Comparison of ENCODE assay signal across 26 cellular contexts in genomic region chr18:22778996-22779395, GRCh38.
DNase-seq lines count a peak whose midpoint lies in the region; ATAC-seq, FAIRE-seq and TF ChIP-seq lines count a peak whose summit lies in the region.
"Had no signal": no experiment of that assay in that cellular context is flagged by ENCODE, and none has a peak within 500 bp of the region (broad histone marks: within the 10 kb centered on the region; RNA-seq: fewer than 3 reads in every experiment).

No MANE protein-coding gene starts in this region.

- no peaks in the 10 kb centered on the region for H3K27me3 Mint-ChIP-seq in neural progenitor cell (ENCODE audit: insufficient read depth, low read depth)

- H3K27ac ChIP-seq in right cardiac atrium (ENCODE audit: low read length) (peak overlapping the region; percentile 52), neural progenitor cell (no peak overlapping the region)
- H3K27ac ChIP-seq: 22Rv1, BLaER1, gastroesophageal sphincter, skin epidermis had no signal

- peaks cover 3% of the 10 kb centered on the region for H3F3A ChIP-seq in neural progenitor cell (ENCODE audit: low read depth)

- intact Hi-C loops in right cardiac atrium (cut with DNase I) = no loop called here

- no peaks in the 10 kb centered on the region for H3K79me2 ChIP-seq in neural progenitor cell (ENCODE audit: low read depth)

- H3K4me3 ChIP-seq in right cardiac atrium (ENCODE audit: low read length) (no peak overlapping the region), neural progenitor cell (no peak overlapping the region)
- H3K4me3 ChIP-seq: BLaER1, gastroesophageal sphincter, skin epidermis had no signal

- H3K36me3 ChIP-seq in neural progenitor cell = no peaks in the 10 kb centered on the region
- H3K36me3 ChIP-seq: BLaER1, gastroesophageal sphincter had no signal

- 23% methylated on average over 1 of the region's 1 CpG for WGBS in right cardiac atrium

- H2AFZ ChIP-seq in neural progenitor cell (replicated peaks) = no peak overlapping the region

- no peak overlapping the region for H3K4me2 ChIP-seq in neural progenitor cell
- H3K4me2 ChIP-seq: BLaER1 had no signal

- no peak for FAIRE-seq in H54 (lab: Jason Lieb, UNC)
- FAIRE-seq in GM19239 (lab: Jason Lieb, UNC) = no peak

- ATAC-seq in right cardiac atrium = peak; percentile 90 to 92
- ATAC-seq: gastroesophageal sphincter, left colon, T-helper 17 cell, WTC11 had no signal

- H3K36me3 Mint-ChIP-seq in neural progenitor cell = no peaks in the 10 kb centered on the region
- H3K36me3 Mint-ChIP-seq: activated CD4-positive, alpha-beta memory T cell treated with anti-CD3 and anti-CD28 coated beads for 36 hours; type B pancreatic cell; WTC11 had no signal

- no peak overlapping the region for H3K4me3 Mint-ChIP-seq in neural progenitor cell
- H3K4me3 Mint-ChIP-seq: activated CD4-positive, alpha-beta memory T cell treated with anti-CD3 and anti-CD28 coated beads for 36 hours; mesothelial cell of epicardium; nephron; stimulated activated naive CD8-positive, alpha-beta T cell treated with anti-CD3 and anti-CD28 coated beads, Interleukin-15, Interleukin-2, amounts not matched to agents 100 ng/mL and 50 ng/mL, for 24 hours; T-helper 17 cell; type B pancreatic cell; WTC11 had no signal

- no peaks in the 10 kb centered on the region for H3K9me3 Mint-ChIP-seq in neural progenitor cell
- H3K9me3 Mint-ChIP-seq: activated CD4-positive, alpha-beta memory T cell treated with anti-CD3 and anti-CD28 coated beads for 36 hours; stimulated activated naive CD8-positive, alpha-beta T cell treated with anti-CD3 and anti-CD28 coated beads, Interleukin-15, Interleukin-2, amounts not matched to agents 100 ng/mL and 50 ng/mL, for 24 hours; WTC11 had no signal

- H3K9me3 ChIP-seq in right cardiac atrium (ENCODE audit: control insufficient read depth, low read length) (no peaks in the 10 kb centered on the region), neural progenitor cell (ENCODE audit: low read depth) (no peaks in the 10 kb centered on the region)
- H3K9me3 ChIP-seq: BLaER1, gastroesophageal sphincter had no signal

- no peaks in the 10 kb centered on the region for H4K20me1 ChIP-seq in neural progenitor cell (ENCODE audit: low read depth)
- H4K20me1 ChIP-seq: BLaER1 had no signal

- DNase-seq in NCI-H1092 treated with DMSO at 0.1 percent for 48 hours (lab: John Stamatoyannopoulos, UW) (peak; percentile 4), NCI-H1092 (lab: John Stamatoyannopoulos, UW) (no peak), DMS53 treated with DMSO at 0.1 percent for 48 hours (lab: John Stamatoyannopoulos, UW; ENCODE audit: unreplicated experiment) (peak; percentile 56), NCI-H345 (lab: John Stamatoyannopoulos, UW) (peak; percentile 71), right cardiac atrium (peak in 2 of 3 donors; percentile 34 to 54), neural progenitor cell (ENCODE audit: low spot score) (no peak), H54 (ENCODE audit: insufficient read length, low spot score) (no peak), GM19239 (ENCODE audit: insufficient read length, low spot score) (no peak)
- DNase-seq: activated CD4-positive, alpha-beta memory T cell treated with anti-CD3 and anti-CD28 coated beads for 36 hours; activated T-cell treated with anti-CD3 and anti-CD28 coated beads for 4 hours; anterior cingulate cortex; erythroblast; left colon; SHP77 treated with DMSO at 0.1 percent for 48 hours; stimulated activated CD4-positive, alpha-beta T cell treated with anti-CD3 and anti-CD28 coated beads, Interleukin-2, amount 100 ng/mL, for 48 hours; T-helper 17 cell had no signal

- H3K27ac Mint-ChIP-seq in neural progenitor cell = no peak overlapping the region
- H3K27ac Mint-ChIP-seq: activated CD4-positive, alpha-beta memory T cell treated with anti-CD3 and anti-CD28 coated beads for 36 hours; mesothelial cell of epicardium; progenitor cell of endocrine pancreas; stimulated activated naive CD8-positive, alpha-beta T cell treated with anti-CD3 and anti-CD28 coated beads, Interleukin-15, Interleukin-2, amounts not matched to agents 100 ng/mL and 50 ng/mL, for 24 hours; T-helper 17 cell; type B pancreatic cell; WTC11 had no signal

- TF ChIP-seq CTCF in neural progenitor cell (IDR thresholded peaks at IDR 0.05) = no peak

- H3K4me1 Mint-ChIP-seq in neural progenitor cell = no peaks in the 10 kb centered on the region
- H3K4me1 Mint-ChIP-seq: T-helper 17 cell, WTC11 had no signal

- H3K4me1 ChIP-seq in right cardiac atrium (ENCODE audit: control insufficient read depth, insufficient read depth, low read length) = no peaks in the 10 kb centered on the region
- peaks cover 12% of the 10 kb centered on the region for H3K4me1 ChIP-seq in neural progenitor cell

- H3K27me3 ChIP-seq in right cardiac atrium (ENCODE audit: control insufficient read depth, insufficient read depth) = no peaks in the 10 kb centered on the region
- H3K27me3 ChIP-seq in neural progenitor cell = no peaks in the 10 kb centered on the region
- H3K27me3 ChIP-seq: BLaER1, gastroesophageal sphincter had no signal

- no peak overlapping the region for H3K9ac ChIP-seq in neural progenitor cell
- H3K9ac ChIP-seq: BLaER1 had no signal

- no peak for TF ChIP-seq POLR2A in H54 (IDR thresholded peaks at IDR 0.05; ENCODE audit: low read depth, low read length)

Comparison
In these comparisons a context has a peak if more than half of its experiments do, and no peak if none do; other contexts are left out.
1. DNase-seq: peak in NCI-H1092 treated with DMSO at 0.1 percent for 48 hours (single experiment), DMS53 treated with DMSO at 0.1 percent for 48 hours (single experiment), NCI-H345 (single experiment) and right cardiac atrium (2 of 3); none in NCI-H1092 (single experiment), neural progenitor cell (single experiment), H54 (single experiment) and GM19239 (single experiment).